Comparison of ENCODE assay signal across 18 cellular contexts in the genomic region with DNA sequence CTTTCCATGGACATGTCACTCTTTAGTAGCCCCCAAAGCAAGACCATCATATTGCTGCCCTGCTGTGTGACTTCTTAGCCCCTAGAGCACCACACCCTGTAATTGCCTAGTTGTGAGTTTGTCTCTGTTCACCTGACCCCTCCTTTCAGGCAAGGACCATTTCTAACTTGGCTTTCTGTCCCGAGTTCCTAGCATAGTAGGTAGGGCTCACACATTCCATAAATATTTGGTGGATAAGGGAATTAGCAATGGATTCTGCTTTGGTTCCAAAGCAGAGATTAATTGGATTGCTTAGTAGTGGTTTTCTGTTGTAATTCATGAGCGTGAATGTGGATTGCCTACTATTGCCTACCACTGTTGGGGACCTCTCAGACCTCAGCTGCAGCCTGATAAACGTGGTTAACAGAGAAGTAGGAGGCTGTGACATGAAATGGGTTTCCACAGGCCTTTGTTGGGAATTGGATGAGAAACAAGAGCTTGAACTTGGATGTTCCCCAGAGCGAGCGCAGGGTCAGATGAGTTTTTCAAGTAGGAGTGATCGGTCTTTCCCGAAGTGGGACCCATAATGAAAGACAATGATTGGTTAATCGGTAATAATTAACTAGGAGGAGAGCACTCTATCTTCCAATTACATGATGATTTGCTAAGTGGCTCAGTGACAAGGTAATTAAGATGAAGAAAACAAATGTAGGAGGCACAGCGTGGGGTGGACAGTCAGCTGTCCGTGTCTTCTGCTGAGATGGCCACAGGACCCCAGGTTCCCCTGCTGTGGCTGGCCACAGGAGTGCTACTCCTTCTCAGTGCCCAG. TPM values are rescaled to one million over a fixed set of nuclear protein-coding genes. Genes with fewer than 3 reads are reported as not detected.
DNase-seq lines count a peak whose midpoint lies in the region; ATAC-seq and TF ChIP-seq lines count a peak whose summit lies in the region.
"Had no signal": no experiment of that assay in that cellular context is flagged by ENCODE, and none has a peak within 500 bp of the region (broad histone marks: within the 10 kb centered on the region; RNA-seq: fewer than 3 reads in every experiment).

No MANE protein-coding gene starts in this region.

- H3K9me3 ChIP-seq in Caco-2 (peaks cover 7% of the 10 kb centered on the region), T-helper 17 cell (ENCODE audit: control insufficient read depth, low read length, poor library complexity, severe bottlenecking) (no peaks in the 10 kb centered on the region)

- H3K27me3 Mint-ChIP-seq in Caco-2 (ENCODE audit: insufficient read depth, unreplicated experiment) = no peaks in the 10 kb centered on the region
- H3K27me3 Mint-ChIP-seq in T-helper 17 cell = peaks cover 40% of the 10 kb centered on the region

- intact Hi-C loops in Caco-2 (cut with micrococcal nuclease; ENCODE audit: unreplicated experiment) = no loop called here

- H3K4me3 Mint-ChIP-seq in Caco-2 (ENCODE audit: unreplicated experiment) (no peak overlapping the region), T-helper 17 cell (no peak overlapping the region)
- H3K4me3 Mint-ChIP-seq: CD4-positive, alpha-beta T cell had no signal

- H3K4me1 ChIP-seq in Caco-2 = peaks cover 18% of the 10 kb centered on the region

- H3K4me3 ChIP-seq in Caco-2 (ENCODE audit: low read depth, low read length) (no peak overlapping the region), fibroblast of the aortic adventitia (ENCODE audit: low read depth, low read length) (no peak overlapping the region)

- CTCF ChIA-PET in Caco-2 (lab: Charles Lee) = interaction anchor here (0.9 kb wide), 1 partner anchor 82 kb away, joined by 3 read pairs; no protein-coding TSS in a partner anchor

- POLR2A ChIA-PET in Caco-2 (lab: Charles Lee) = no interaction called here

- peaks cover 40% of the 10 kb centered on the region for H3K9me3 Mint-ChIP-seq in Caco-2 (ENCODE audit: unreplicated experiment)

- peak overlapping the region; percentile 33 for H3K27ac Mint-ChIP-seq in Caco-2 (ENCODE audit: unreplicated experiment)
- H3K27ac Mint-ChIP-seq in T-helper 17 cell = no peak overlapping the region
- H3K27ac Mint-ChIP-seq: CD4-positive, alpha-beta T cell had no signal

- no peak for TF ChIP-seq CTCF in Caco-2 (IDR thresholded peaks at IDR 0.05; ENCODE audit: insufficient read depth in 1 of 2, low read depth in 1 of 2, low read length in 1 of 2, severe bottlenecking in 1 of 2, unreplicated experiment in 1 of 2)
- no peak for TF ChIP-seq CTCF in fibroblast of the aortic adventitia (IDR thresholded peaks at IDR 0.05; ENCODE audit: insufficient read depth, low read length)
- TF ChIP-seq CTCF in omental fat pad (IDR thresholded peaks at IDR 0.05) = no peak

- H3K27me3 ChIP-seq in Caco-2 (replicated peaks; ENCODE audit: control insufficient read depth, insufficient read depth, low read length) = no peaks in the 10 kb centered on the region

- BruUV-seq in Caco-2 (replicated peaks; lab: Mats Ljungman, UMichigan) = no TSS peak

- peaks cover 17% of the 10 kb centered on the region for H3K4me1 Mint-ChIP-seq in Caco-2 (ENCODE audit: low read depth, unreplicated experiment)
- H3K4me1 Mint-ChIP-seq in T-helper 17 cell = no peaks in the 10 kb centered on the region

- H3K36me3 Mint-ChIP-seq in Caco-2 (ENCODE audit: insufficient read depth, unreplicated experiment) (peaks cover 16% of the 10 kb centered on the region), T-helper 17 cell (ENCODE audit: low read depth) (no peaks in the 10 kb centered on the region)

- no peak for DNase-seq in Caco-2
- DNase-seq in fibroblast of the aortic adventitia (ENCODE audit: low read depth) = peak; percentile 60
- no peak for DNase-seq in omental fat pad (ENCODE audit: low spot score)
- DNase-seq in NCI-H1092 treated with DMSO at 0.1 percent for 48 hours (lab: John Stamatoyannopoulos, UW) = no peak
- no peak for DNase-seq in T-helper 17 cell
- DNase-seq in stimulated activated naive CD8-positive, alpha-beta T cell treated with anti-CD3 and anti-CD28 coated beads, Interleukin-15, Interleukin-2, amounts not matched to agents 100 U/mL and 50 U/mL, for 24 hours = no peak
- DNase-seq: ACHN; CD4-positive, alpha-beta T cell; DMS79 treated with DMSO at 0.1 percent for 48 hours; GF-D8; Karpas-422; NCI-H1417; NCI-H2029; NCI-H2171 treated with DMSO at 0.1 percent for 48 hours; NCI-H510A treated with DMSO at 0.1 percent for 48 hours had no signal

- ATAC-seq in omental fat pad (ENCODE audit: low FRiP score) (peak; percentile 60), T-helper 17 cell (no peak)
- no peak for ATAC-seq in stimulated activated naive CD8-positive, alpha-beta T cell treated with anti-CD3 and anti-CD28 coated beads, Interleukin-15, Interleukin-2, amounts not matched to agents 100 U/mL and 50 U/mL, for 24 hours
- ATAC-seq: HCT116, Panc1, Right ventricle myocardium inferior had no signal

- H3K36me3 ChIP-seq in Caco-2 (ENCODE audit: control insufficient read depth, insufficient read depth, low read length) = no peaks in the 10 kb centered on the region

RNA-seq across cellular contexts. Expression of gene UGT1A1, which starts 13.4 kb away (rescaled TPM):
- total RNA-seq in Caco-2 (2022) (2.6 and 3.0 TPM in 2 replicates), fibroblast of the aortic adventitia (ENCODE audit: low replicate concordance) (not detected in 2 replicates), omental fat pad (not detected), T-helper 17 cell (not detected)
- total RNA-seq: CD4-positive, alpha-beta T cell; Right ventricle myocardium inferior had no signal

RNA-seq across cellular contexts. Expression of gene UGT1A3, which starts 17.8 kb away (rescaled TPM):
- 0.64 and 0.65 TPM in 2 replicates for total RNA-seq in Caco-2 (2022)
- total RNA-seq in fibroblast of the aortic adventitia (ENCODE audit: low replicate concordance) = not detected in 2 replicates
- not detected for total RNA-seq in omental fat pad
- total RNA-seq in T-helper 17 cell = not detected
- total RNA-seq: CD4-positive, alpha-beta T cell; Right ventricle myocardium inferior had no signal

RNA-seq across cellular contexts. Expression of gene UGT1A4, which starts 28.1 kb away (rescaled TPM):
- total RNA-seq in Caco-2 (2022) (0.79 and 0.84 TPM in 2 replicates), fibroblast of the aortic adventitia (ENCODE audit: low replicate concordance) (not detected in 2 replicates), omental fat pad (not detected), T-helper 17 cell (not detected)
- total RNA-seq: CD4-positive, alpha-beta T cell; Right ventricle myocardium inferior had no signal

RNA-seq across cellular contexts. Expression of gene MROH2A, which starts 31.5 kb away (rescaled TPM):
- total RNA-seq in Caco-2 (2022) (not detected in 2 replicates), fibroblast of the aortic adventitia (ENCODE audit: low replicate concordance) (under 0.01 TPM in 1 of 2 replicates, not detected in the other), omental fat pad (not detected), T-helper 17 cell (not detected)
- total RNA-seq: CD4-positive, alpha-beta T cell; Right ventricle myocardium inferior had no signal

RNA-seq across cellular contexts. Expression of gene UGT1A5, which starts 34.0 kb away (rescaled TPM):
- total RNA-seq in Caco-2 (2022) (1.00 and 1.2 TPM in 2 replicates), fibroblast of the aortic adventitia (ENCODE audit: low replicate concordance) (not detected in 2 replicates), omental fat pad (not detected), T-helper 17 cell (not detected)
- total RNA-seq: CD4-positive, alpha-beta T cell; Right ventricle myocardium inferior had no signal
